Comparison of ENCODE assay signal across 1 cellular context in genomic region chr18:2569338-2570207, GRCh38.
TF ChIP-seq lines count a peak whose summit lies in the region.

No MANE protein-coding gene starts in this region.

TF ChIP-seq in endothelial cell of umbilical vein, 7 proteins besides CTCF, POLR2A, EP300 and RAD21:
- no peak for TF ChIP-seq EZH2 (IDR thresholded peaks at IDR 0.05; ENCODE audit: borderline replicate concordance, low read depth, low read length, severe bottlenecking)
- no peak for TF ChIP-seq MAX (IDR thresholded peaks at IDR 0.05; ENCODE audit: insufficient read depth, insufficient read length)
- no peak for TF ChIP-seq POLR2AphosphoS5 (IDR thresholded peaks at IDR 0.05; ENCODE audit: insufficient read depth, low read depth, low read length)
- TF ChIP-seq GATA2 (IDR thresholded peaks at IDR 0.05; ENCODE audit: insufficient read depth, insufficient read length, low read depth, low read length) = no peak
- TF ChIP-seq MYC (IDR thresholded peaks at IDR 0.05; ENCODE audit: low read depth, low read length) = no peak
- no peak for TF ChIP-seq FOS (IDR thresholded peaks at IDR 0.05; ENCODE audit: borderline replicate concordance, insufficient read depth, low read length)
- TF ChIP-seq JUN (IDR thresholded peaks at IDR 0.05; ENCODE audit: borderline replicate concordance, insufficient read depth, insufficient read length, low read depth) = no peak
